ENCODE assay signal across 7 cellular contexts in genomic region chr6:54209983-54210382, GRCh38.
A peak's percentile ranks its signal among the peaks of the same experiment; 100 is the strongest.
DNase-seq lines count a peak whose midpoint lies in the region; ATAC-seq, FAIRE-seq and TF ChIP-seq lines count a peak whose summit lies in the region.
"Not testable (repeated sequence)": the region's sequence is repeated elsewhere in the genome, so short reads cannot be mapped to it uniquely, and the experiment has no call there.

No MANE protein-coding gene starts in this region.

- not testable (repeated sequence) for H3K36me3 Mint-ChIP-seq in astrocyte (ENCODE audit: low read depth, unreplicated experiment); type B pancreatic cell

- not testable (repeated sequence) for H3K23ac ChIP-seq in H1 (ENCODE audit: insufficient read length)

- H3K4ac ChIP-seq in H1 (replicated peaks; ENCODE audit: insufficient read length, low read depth, low read length) = not testable (repeated sequence)

- H4K5ac ChIP-seq in H1 (ENCODE audit: insufficient read length, low read depth, low read length) = not testable (repeated sequence)

- not testable (repeated sequence) for H3K9me3 ChIP-seq in astrocyte (ENCODE audit: insufficient read depth, low read depth, low read length); H1 (ENCODE audit: insufficient read depth in 2 of 2, low read depth in 1 of 2, low read length in 1 of 2); HepG2 (ENCODE audit: low read length)

- not testable (repeated sequence) for H3K36me3 ChIP-seq in astrocyte (ENCODE audit: insufficient read depth, low read length); H1 (ENCODE audit: control insufficient read depth in 2 of 4, insufficient read depth in 4 of 4, low read length in 3 of 4); HepG2 (replicated peaks in 1 of 2; ENCODE audit: control insufficient read depth in 1 of 2, insufficient read depth in 2 of 2, low read length in 2 of 2)

- H2AK5ac ChIP-seq in H1 (ENCODE audit: low read depth, low read length) = not testable (repeated sequence)

- not testable (repeated sequence) for H3K27me3 ChIP-seq in astrocyte (ENCODE audit: insufficient read depth, low read length); H1 (replicated peaks in 1 of 4; ENCODE audit: control insufficient read depth in 3 of 4, extremely low read depth in 1 of 4, insufficient read depth in 3 of 4, low read length in 3 of 4); HepG2 (ENCODE audit: control insufficient read depth in 1 of 2, insufficient read depth in 2 of 2, low read length in 2 of 2)

- not testable (repeated sequence) for H3K4me3 ChIP-seq in astrocyte (ENCODE audit: insufficient read depth, low read depth, low read length); H1 (ENCODE audit: extremely low read depth in 1 of 4, insufficient read depth in 2 of 4, low read depth in 3 of 4, low read length in 4 of 4); HepG2 (replicated peaks in 1 of 3; ENCODE audit: insufficient read depth in 1 of 3, low read depth in 2 of 3, low read length in 3 of 3)

- H3K4me1 ChIP-seq in astrocyte (ENCODE audit: insufficient read depth, low read length); H1 (replicated peaks in 1 of 4; ENCODE audit: control insufficient read depth in 3 of 4, insufficient read depth in 4 of 4, low read length in 3 of 4): not testable (repeated sequence)
- H3K4me1 ChIP-seq in HepG2 (ENCODE audit: insufficient read depth, low read length) = peaks cover 20% of the 10 kb centered on the region

- not testable (repeated sequence) for H2BK20ac ChIP-seq in H1 (ENCODE audit: low read length)

- not testable (repeated sequence) for H4K8ac ChIP-seq in H1 (ENCODE audit: extremely low read depth, insufficient read depth, low read length)

- DNase-seq in COLO668 (lab: John Stamatoyannopoulos, UW; ENCODE audit: unreplicated experiment) = peak; percentile 34
- DNase-seq in GM12892 (ENCODE audit: insufficient read length); HTR-8/SVneo (ENCODE audit: insufficient read length, low spot score); astrocyte (ENCODE audit: low read depth); H1 (ENCODE audit: low read depth in 1 of 2, low spot score in 2 of 2); HepG2 (ENCODE audit: low spot score); type B pancreatic cell (ENCODE audit: extremely low spot score, unreplicated experiment): not testable (repeated sequence)

- not testable (repeated sequence) for H3K56ac ChIP-seq in H1 (replicated peaks; ENCODE audit: insufficient read length, low read depth, low read length)

- TF ChIP-seq CTCF in astrocyte (IDR thresholded peaks at IDR 0.05; ENCODE audit: insufficient read depth, low read depth, low read length); H1 (IDR thresholded peaks at IDR 0.05; ENCODE audit: control extremely low read depth in 1 of 3, insufficient read depth in 1 of 3, low read depth in 1 of 3, low read length in 3 of 3); HepG2 (CRISPR knock-in tag; IDR thresholded peaks at IDR 0.05); type B pancreatic cell (conservative IDR thresholded peaks at IDR 0.05): not testable (repeated sequence)

- not testable (repeated sequence) for H3K4me2 ChIP-seq in astrocyte (ENCODE audit: low read length); H1 (ENCODE audit: insufficient read depth in 1 of 2, low read depth in 2 of 2, low read length in 2 of 2); HepG2 (ENCODE audit: low read depth, low read length)

- H2BK120ac ChIP-seq in H1 (replicated peaks; ENCODE audit: low read depth, low read length) = not testable (repeated sequence)

- 91% methylated on average over 6 of the region's 7 CpGs; no CpG with 5 or more reads in 1 of the 2 experiments for WGBS in H1 (ENCODE audit: extremely low coverage in 1 of 2, insufficient coverage in 1 of 2, insufficient read length in 1 of 2, insufficient replicate concordance in 2 of 2, low coverage in 1 of 2, low lambda C conversion rate in 2 of 2, missing lambda C conversion rate in 1 of 2), 2 experiments
- 65% methylated on average over 6 of the region's 7 CpGs for WGBS in HepG2 (ENCODE audit: low lambda C conversion rate)

- POLR2A ChIA-PET in H1 (lab: Charles Lee; ENCODE audit: partially characterized antibody); HepG2 (lab: Yijun Ruan, JAX): not testable (repeated sequence)

- not testable (repeated sequence) for H3K14ac ChIP-seq in H1 (ENCODE audit: insufficient read length)

- not testable (repeated sequence) for H2BK12ac ChIP-seq in H1 (ENCODE audit: low read depth, low read length)

- not testable (repeated sequence) for H3K9ac ChIP-seq in astrocyte (ENCODE audit: low read length); H1 (replicated peaks in 1 of 4; ENCODE audit: extremely low read depth in 1 of 4, low read depth in 3 of 4, low read length in 3 of 4); HepG2 (ENCODE audit: insufficient read depth, low read depth, low read length)

- not testable (repeated sequence) for H3K4me3 Mint-ChIP-seq in astrocyte (ENCODE audit: unreplicated experiment)
- peak overlapping the region; percentile 7 for H3K4me3 Mint-ChIP-seq in type B pancreatic cell

- in situ Hi-C loops in HepG2 (cut with HindIII; ENCODE audit: extremely low pct_ligation_motif_present, low pct_unique_long_range_greater_than_20kb) = not testable (repeated sequence)

- not testable (repeated sequence) for H2BK5ac ChIP-seq in H1 (ENCODE audit: low read depth, low read length)

- not testable (repeated sequence) for H3K27ac Mint-ChIP-seq in astrocyte (ENCODE audit: unreplicated experiment); type B pancreatic cell

- not testable (repeated sequence) for H2AFZ ChIP-seq in astrocyte (ENCODE audit: low read depth, low read length); H1 (ENCODE audit: low read length); HepG2 (ENCODE audit: low read length)

- intact Hi-C loops in HepG2 (cut with micrococcal nuclease; ENCODE audit: unreplicated experiment) = loop anchor here (5.0 kb wide), 1 partner anchor 73 kb away; no protein-coding TSS in a partner anchor

- TF ChIP-seq EP300 in H1 (IDR thresholded peaks at IDR 0.05; ENCODE audit: borderline replicate concordance in 1 of 2, low read depth in 2 of 2, low read length in 2 of 2); HepG2 (IDR thresholded peaks at IDR 0.05; ENCODE audit: low read depth in 2 of 2, low read length in 2 of 2); HepG2 (CRISPR knock-in tag; IDR thresholded peaks at IDR 0.05; ENCODE audit: borderline replicate concordance): not testable (repeated sequence)

- not testable (repeated sequence) for H3K79me2 ChIP-seq in astrocyte (ENCODE audit: insufficient read depth, low read length); H1 (ENCODE audit: control insufficient read depth in 1 of 2, insufficient read depth in 2 of 2, low read length in 2 of 2); HepG2 (ENCODE audit: insufficient read depth, low read length)

- H3K9me3 Mint-ChIP-seq in astrocyte (ENCODE audit: unreplicated experiment); type B pancreatic cell: not testable (repeated sequence)

- TF ChIP-seq POLR2A in GM12892 (IDR thresholded peaks at IDR 0.05; ENCODE audit: low read depth, low read length); H1 (IDR thresholded peaks at IDR 0.05; ENCODE audit: control extremely low read depth in 1 of 2, low read depth in 2 of 2, low read length in 2 of 2); HepG2 (IDR thresholded peaks at IDR 0.05; ENCODE audit: insufficient read depth in 1 of 2, low read depth in 2 of 2, low read length in 2 of 2): not testable (repeated sequence)

- not testable (repeated sequence) for H3K27ac ChIP-seq in astrocyte (ENCODE audit: low read depth, low read length); H1 (ENCODE audit: low read depth, low read length); HepG2 (ENCODE audit: extremely low read length, insufficient read depth, low read length)

- not testable (repeated sequence) for H3K27me3 Mint-ChIP-seq in astrocyte (ENCODE audit: low read depth, unreplicated experiment); type B pancreatic cell

- H3K18ac ChIP-seq in H1 (ENCODE audit: extremely low read depth, low read length) = not testable (repeated sequence)

- not testable (repeated sequence) for BruUV-seq in HepG2 (replicated peaks; lab: Mats Ljungman, UMichigan)

- CTCF ChIA-PET in H1 (lab: Charles Lee; ENCODE audit: partially characterized antibody); HepG2 (lab: Yijun Ruan, JAX; ENCODE audit: low intra/inter-chr PET ratio, low total read pairs): not testable (repeated sequence)

- peak; percentile 95 for FAIRE-seq in GM12892 (lab: Jason Lieb, UNC)
- peak; percentile 88 for FAIRE-seq in HTR-8/SVneo (lab: Jason Lieb, UNC)
- FAIRE-seq in astrocyte (lab: Jason Lieb, UNC) = peak; percentile 50
- peak; percentile 87 for FAIRE-seq in H1 (lab: Jason Lieb, UNC)
- peak; percentile 68 for FAIRE-seq in HepG2 (lab: Jason Lieb, UNC)

- peak; percentile 82 for ATAC-seq in HepG2

- H4K20me1 ChIP-seq in astrocyte (ENCODE audit: insufficient read depth, low read length); H1 (replicated peaks in 1 of 2; ENCODE audit: control insufficient read depth in 1 of 2, insufficient read depth in 2 of 2, low read length in 2 of 2); HepG2 (ENCODE audit: insufficient read depth, low read length): not testable (repeated sequence)

- H4K91ac ChIP-seq in H1 (replicated peaks; ENCODE audit: insufficient read length, low read length) = not testable (repeated sequence)

- not testable (repeated sequence) for H3K4me1 Mint-ChIP-seq in astrocyte (ENCODE audit: low read depth, unreplicated experiment); type B pancreatic cell (ENCODE audit: unreplicated experiment)

- not testable (repeated sequence) for TF ChIP-seq RAD21 in H1 (IDR thresholded peaks at IDR 0.05 in 1 of 2, conservative IDR thresholded peaks at IDR 0.05 in 1 of 2; ENCODE audit: low read depth in 2 of 2, low read length in 2 of 2); HepG2 (CRISPR knock-in tag; IDR thresholded peaks at IDR 0.05)

- not testable (repeated sequence) for H3K79me1 ChIP-seq in H1 (ENCODE audit: low read depth, low read length)

- not testable (repeated sequence) for H2BK15ac ChIP-seq in H1 (ENCODE audit: low read length)

- H3K23me2 ChIP-seq in H1 (ENCODE audit: low read depth, low read length) = not testable (repeated sequence)
